9 cellular contexts compared by ENCODE assay signal in the genomic region with DNA sequence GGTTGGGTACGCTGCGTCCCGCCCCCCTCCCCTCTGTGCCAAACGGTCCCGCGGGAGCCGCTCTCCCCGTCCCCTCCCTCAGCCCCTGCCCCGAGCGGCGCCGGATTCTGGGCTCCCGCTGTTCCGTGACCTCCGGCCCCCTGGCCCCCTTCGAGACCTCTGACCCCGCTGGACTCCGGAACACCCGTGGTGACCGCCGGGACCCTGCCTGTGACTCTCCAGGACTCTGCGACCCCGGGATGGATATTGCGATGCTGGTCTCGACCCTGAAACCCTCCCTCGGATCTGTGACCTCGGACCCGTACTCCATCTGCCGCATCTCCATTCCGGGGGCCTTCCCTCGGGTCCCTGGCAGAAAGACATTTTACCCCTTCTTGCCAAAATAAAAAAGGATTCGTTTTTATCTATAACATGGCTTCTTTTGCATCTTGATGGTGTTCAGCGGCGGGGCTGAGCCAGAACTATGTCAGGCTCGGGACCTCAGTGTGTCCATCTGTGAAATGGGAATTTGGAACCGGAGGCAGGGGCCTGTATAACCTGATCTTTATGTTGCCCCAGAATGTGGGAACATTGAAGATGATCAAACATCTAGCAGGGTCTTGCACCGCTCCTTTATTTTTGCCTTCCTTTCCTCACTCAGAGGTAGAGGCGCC. TPM values are rescaled to one million over a fixed set of nuclear protein-coding genes. Genes with fewer than 3 reads are reported as not detected.
A peak's percentile ranks its signal among the peaks of the same experiment; 100 is the strongest.
DNase-seq lines count a peak whose midpoint lies in the region; ATAC-seq and TF ChIP-seq lines count a peak whose summit lies in the region.
"Had no signal": no experiment of that assay in that cellular context is flagged by ENCODE, and none has a peak within 500 bp of the region (broad histone marks: within the 10 kb centered on the region; RNA-seq: fewer than 3 reads in every experiment).

No MANE protein-coding gene starts in this region.

- peak overlapping the region; percentile 76 for H3K27ac Mint-ChIP-seq in activated CD4-positive, alpha-beta memory T cell treated with anti-CD3 and anti-CD28 coated beads, Interleukin-2, amount 10 ng/mL, durations not matched to agents 7 days and 5 days

- peaks cover 18% of the 10 kb centered on the region for H3K4me1 Mint-ChIP-seq in activated CD4-positive, alpha-beta memory T cell treated with anti-CD3 and anti-CD28 coated beads, Interleukin-2, amount 10 ng/mL, durations not matched to agents 7 days and 5 days

- no CpG with 5 or more reads among the region's 38 CpGs for WGBS in iPS DF 6.9 (ENCODE audit: insufficient coverage, insufficient read length)

- no peak for DNase-seq in activated CD4-positive, alpha-beta memory T cell treated with anti-CD3 and anti-CD28 coated beads, Interleukin-2, amount 10 ng/mL, durations not matched to agents 7 days and 5 days
- DNase-seq in iPS DF 6.9 (ENCODE audit: low read depth, low spot score) (no peak), NCI-H1930 (lab: John Stamatoyannopoulos, UW) (no peak), NCI-H774 (lab: John Stamatoyannopoulos, UW) (no peak)

- H3K27me3 Mint-ChIP-seq in activated CD4-positive, alpha-beta memory T cell treated with anti-CD3 and anti-CD28 coated beads, Interleukin-2, amount 10 ng/mL, durations not matched to agents 7 days and 5 days = peaks cover 29% of the 10 kb centered on the region

- TF ChIP-seq CTCF in HEK293 (tag by site-specific recombination; IDR thresholded peaks at IDR 0.05) = no peak; the same call in 1 of the 2 replicates

- no peaks in the 10 kb centered on the region; a peak in 1 of 3 replicates for H3K36me3 ChIP-seq in HEK293 (ENCODE audit: control insufficient read depth in 2 of 2, insufficient read depth in 1 of 2, low read length in 2 of 2)
- no peaks in the 10 kb centered on the region for H3K36me3 ChIP-seq in iPS DF 6.9 (ENCODE audit: control insufficient read depth, insufficient read depth, low read length)

- H3K4me3 ChIP-seq in HEK293 (ENCODE audit: low read depth, low read length) (no peak overlapping the region), iPS DF 6.9 (ENCODE audit: low read length) (peak overlapping the region; percentile 55; the same call in 1 of the 2 replicates), skin epidermis (peak overlapping the region; percentile 6 to 94 (median 81))

- H3K27ac ChIP-seq in HEK293 (ENCODE audit: extremely low read depth, low read depth, low read length) (no peak overlapping the region; the same call in 1 of the 2 replicates), iPS DF 6.9 (ENCODE audit: low read length) (no peak overlapping the region), skin epidermis (peak overlapping the region in 1 of 21 experiments; percentile 89)

- POLR2A ChIA-PET in HEK293 (lab: Yijun Ruan, JAX) = no interaction called here
- POLR2A ChIA-PET in activated CD4-positive, alpha-beta memory T cell treated with anti-CD3 and anti-CD28 coated beads, Interleukin-2, amount 10 ng/mL, durations not matched to agents 7 days and 5 days (lab: Charles Lee) = no interaction called here

- H3K9me3 ChIP-seq in HEK293 (ENCODE audit: control insufficient read depth, insufficient read depth, low read depth, low read length) (no peaks in the 10 kb centered on the region), iPS DF 6.9 (ENCODE audit: control insufficient read depth, insufficient read depth, low read length) (no peaks in the 10 kb centered on the region)

- H3K4me3 Mint-ChIP-seq in activated CD4-positive, alpha-beta memory T cell treated with anti-CD3 and anti-CD28 coated beads, Interleukin-2, amount 10 ng/mL, durations not matched to agents 7 days and 5 days = peak overlapping the region; percentile 86

- no peak for ATAC-seq in GM21786 (IDR thresholded peaks at IDR 0.05; ENCODE audit: unreplicated experiment)
- no peak for ATAC-seq in HG03521 (IDR thresholded peaks at IDR 0.05; ENCODE audit: unreplicated experiment)

- H3K36me3 Mint-ChIP-seq in activated CD4-positive, alpha-beta memory T cell treated with anti-CD3 and anti-CD28 coated beads, Interleukin-2, amount 10 ng/mL, durations not matched to agents 7 days and 5 days (ENCODE audit: low read depth) = no peaks in the 10 kb centered on the region

- H3K9me3 Mint-ChIP-seq in activated CD4-positive, alpha-beta memory T cell treated with anti-CD3 and anti-CD28 coated beads, Interleukin-2, amount 10 ng/mL, durations not matched to agents 7 days and 5 days = no peaks in the 10 kb centered on the region

- H3K27me3 ChIP-seq in iPS DF 6.9 (ENCODE audit: control insufficient read depth, insufficient read depth, low read length) = no peaks in the 10 kb centered on the region

- H3K4me1 ChIP-seq in HEK293 (ENCODE audit: control insufficient read depth, insufficient read depth, low read length) (peaks cover 35% of the 10 kb centered on the region), iPS DF 6.9 (ENCODE audit: control insufficient read depth, insufficient read depth, low read length) (no peaks in the 10 kb centered on the region)

- CTCF ChIA-PET in HEK293 (lab: Yijun Ruan, JAX) = no interaction called here
- CTCF ChIA-PET in activated CD4-positive, alpha-beta memory T cell treated with anti-CD3 and anti-CD28 coated beads, Interleukin-2, amount 10 ng/mL, durations not matched to agents 7 days and 5 days (lab: Charles Lee) = no interaction called here

TF ChIP-seq in HEK293, 187 proteins besides CTCF, POLR2A, EP300 and RAD21 (continues in another document):
- TF ChIP-seq ZNF654 (tag by site-specific recombination; IDR thresholded peaks at IDR 0.05; ENCODE audit: low read depth) (peak; percentile 83; the same call in 1 of the 2 replicates), ZNF610 (tag by site-specific recombination; IDR thresholded peaks at IDR 0.05; ENCODE audit: borderline replicate concordance) (0 out of 2 replicates have a peak, but pooled peaks have one; percentile 92), ZNF335 (tag by site-specific recombination; conservative IDR thresholded peaks at IDR 0.05) (no peak), ZNF175 (tag by site-specific recombination; IDR thresholded peaks at IDR 0.05) (no peak), ZNF558 (tag by site-specific recombination; IDR thresholded peaks at IDR 0.05) (no peak; the same call in 1 of the 2 replicates), ZBTB44 (tag by site-specific recombination; IDR thresholded peaks at IDR 0.05) (no peak), ZBTB8A (tag by site-specific recombination; IDR thresholded peaks at IDR 0.05) (peak; percentile 60; the same call in 1 of the 2 replicates), GLI4 (tag by site-specific recombination; IDR thresholded peaks at IDR 0.05) (no peak), ZNF366 (tag by site-specific recombination; conservative IDR thresholded peaks at IDR 0.05) (peak; percentile 60; the same call in 1 of the 2 replicates), ZNF571 (tag by site-specific recombination; IDR thresholded peaks at IDR 0.05) (no peak), ZNF132 (tag by site-specific recombination; IDR thresholded peaks at IDR 0.05; ENCODE audit: borderline replicate concordance) (no peak), KLF10 (tag by site-specific recombination; IDR thresholded peaks at IDR 0.05) (0 out of 2 replicates have a peak, but pooled peaks have one; percentile 4), ZBTB11 (tag by site-specific recombination; conservative IDR thresholded peaks at IDR 0.05; ENCODE audit: low read depth) (no peak), ZNF549 (tag by site-specific recombination; IDR thresholded peaks at IDR 0.05) (no peak)

RNA-seq across cellular contexts. Expression of gene MEGF8, which starts 0.7 kb away (rescaled TPM):
- total RNA-seq in activated CD4-positive, alpha-beta memory T cell treated with anti-CD3 and anti-CD28 coated beads, Interleukin-2, amount 10 ng/mL, durations not matched to agents 7 days and 5 days = 1 to 10 TPM; 4.2 to 4.7 TPM

RNA-seq across cellular contexts. Expression of gene TMEM145, which starts 11.7 kb away (rescaled TPM):
- under 1 TPM in 1 of 2 experiments, not detected in 1; 0.23 TPM for total RNA-seq in activated CD4-positive, alpha-beta memory T cell treated with anti-CD3 and anti-CD28 coated beads, Interleukin-2, amount 10 ng/mL, durations not matched to agents 7 days and 5 days
- total RNA-seq: subcutaneous adipose tissue had no signal

RNA-seq across cellular contexts. Expression of gene PAFAH1B3, which starts 22.4 kb away (rescaled TPM):
- 10 to 100 TPM; 30.6 to 32.7 TPM for total RNA-seq in activated CD4-positive, alpha-beta memory T cell treated with anti-CD3 and anti-CD28 coated beads, Interleukin-2, amount 10 ng/mL, durations not matched to agents 7 days and 5 days

RNA-seq across cellular contexts. Expression of gene PRR19, which starts 22.8 kb away (rescaled TPM):
- under 1 TPM; 0.45 to 0.91 TPM for total RNA-seq in activated CD4-positive, alpha-beta memory T cell treated with anti-CD3 and anti-CD28 coated beads, Interleukin-2, amount 10 ng/mL, durations not matched to agents 7 days and 5 days

RNA-seq across cellular contexts. Expression of gene CIC, which starts 55.7 kb away (rescaled TPM):
- total RNA-seq in activated CD4-positive, alpha-beta memory T cell treated with anti-CD3 and anti-CD28 coated beads, Interleukin-2, amount 10 ng/mL, durations not matched to agents 7 days and 5 days = 10 to 100 TPM; 86.5 to 88.8 TPM
